ENCODE assay signal across 18 cellular contexts in genomic region chr5:35860686-35861085, GRCh38. TPM values are rescaled to one million over a fixed set of nuclear protein-coding genes. Genes with fewer than 3 reads are reported as not detected.
DNase-seq lines count a peak whose midpoint lies in the region; ATAC-seq and TF ChIP-seq lines count a peak whose summit lies in the region.
"Had no signal": no experiment of that assay in that cellular context is flagged by ENCODE, and none has a peak within 500 bp of the region (broad histone marks: within the 10 kb centered on the region; RNA-seq: fewer than 3 reads in every experiment).

No MANE protein-coding gene starts in this region.

- no peak for TF ChIP-seq CTCF in choroid plexus epithelial cell (conservative IDR thresholded peaks at IDR 0.05; ENCODE audit: low read depth, low read length)
- TF ChIP-seq CTCF in spleen (IDR thresholded peaks at IDR 0.05 in 8 of 11, conservative IDR thresholded peaks at IDR 0.05 in 3 of 11), result no peak

- intact Hi-C loops in activated CD4-positive, alpha-beta T cell treated with anti-CD3 and anti-CD28 coated beads, Interleukin-2, amount 10 ng/mL, durations not matched to agents 24 days and 14 days (cut with micrococcal nuclease), result no loop called here
- intact Hi-C loops in spleen (cut with DNase I; ENCODE audit: low total_unique reads), result no loop called here

- H3K4me3 ChIP-seq in NT2/D1 (ENCODE audit: insufficient read length, low read depth) (no peak overlapping the region), choroid plexus epithelial cell (ENCODE audit: low read depth, low read length) (no peak overlapping the region), spleen (peak overlapping the region in 5 of 8 donors; percentile 10 to 66 (median 38))
- H3K4me3 ChIP-seq: tibial artery had no signal

- TF ChIP-seq POLR2A in spleen (IDR thresholded peaks at IDR 0.05), result no peak

- H3K9me3 ChIP-seq in NT2/D1 (ENCODE audit: insufficient read depth, low read length), result no peaks in the 10 kb centered on the region; the same call in 1 of the 2 replicates
- peaks cover 0 to 4% (median 0%) of the 10 kb centered on the region in 8 donors for H3K9me3 ChIP-seq in spleen
- H3K9me3 ChIP-seq: neutrophil, SK-N-SH, tibial artery had no signal

- peaks cover 76% of the 10 kb centered on the region for H3K4me1 Mint-ChIP-seq in activated CD4-positive, alpha-beta T cell treated with anti-CD3 and anti-CD28 coated beads, Interleukin-2, amount 10 ng/mL, durations not matched to agents 24 days and 14 days
- H3K4me1 Mint-ChIP-seq: IgD-negative memory B cell had no signal

- peak overlapping the region; percentile 87 for H3K4me3 Mint-ChIP-seq in activated CD4-positive, alpha-beta T cell treated with anti-CD3 and anti-CD28 coated beads, Interleukin-2, amount 10 ng/mL, durations not matched to agents 24 days and 14 days

- H3K27me3 Mint-ChIP-seq in activated CD4-positive, alpha-beta T cell treated with anti-CD3 and anti-CD28 coated beads, Interleukin-2, amount 10 ng/mL, durations not matched to agents 24 days and 14 days, result no peaks in the 10 kb centered on the region
- H3K27me3 Mint-ChIP-seq: IgD-negative memory B cell had no signal

- H3K36me3 ChIP-seq in NT2/D1 (ENCODE audit: insufficient read depth, insufficient read length, low read length) (no peaks in the 10 kb centered on the region), spleen (peaks cover 0 to 24% (median 0%) of the 10 kb centered on the region in 6 donors)
- H3K36me3 ChIP-seq: neutrophil, tibial artery had no signal

- H3K9ac ChIP-seq in NT2/D1 (ENCODE audit: insufficient read length, low read depth), result no peak overlapping the region
- H3K9ac ChIP-seq: SK-N-SH had no signal

- H3K4me1 ChIP-seq in NT2/D1 (ENCODE audit: insufficient read depth, insufficient read length), result no peaks in the 10 kb centered on the region
- H3K4me1 ChIP-seq in spleen, result peaks cover 0 to 16% (median 5%) of the 10 kb centered on the region in 6 donors
- H3K4me1 ChIP-seq: tibial artery had no signal

- peaks cover 72% of the 10 kb centered on the region for H3K36me3 Mint-ChIP-seq in activated CD4-positive, alpha-beta T cell treated with anti-CD3 and anti-CD28 coated beads, Interleukin-2, amount 10 ng/mL, durations not matched to agents 24 days and 14 days (ENCODE audit: low read depth)

- no peaks in the 10 kb centered on the region for H3K9me3 Mint-ChIP-seq in activated CD4-positive, alpha-beta T cell treated with anti-CD3 and anti-CD28 coated beads, Interleukin-2, amount 10 ng/mL, durations not matched to agents 24 days and 14 days

- 77 to 96% (median 94%) methylated on average over 1 of the region's 1 CpG for WGBS in spleen, 5 donors

- peak overlapping the region; percentile 88 for H3K27ac Mint-ChIP-seq in activated CD4-positive, alpha-beta T cell treated with anti-CD3 and anti-CD28 coated beads, Interleukin-2, amount 10 ng/mL, durations not matched to agents 24 days and 14 days

- H3K27ac ChIP-seq in spleen, result peak overlapping the region in 4 of 8 donors; percentile 22 to 90 (median 78)
- H3K27ac ChIP-seq: neutrophil, tibial artery had no signal

- no peak for ATAC-seq in GM21723 (IDR thresholded peaks at IDR 0.05; ENCODE audit: unreplicated experiment)
- ATAC-seq in HG02588 (IDR thresholded peaks at IDR 0.05; ENCODE audit: unreplicated experiment), result no peak
- ATAC-seq: heart right ventricle had no signal

- H3K27me3 ChIP-seq in NT2/D1 (ENCODE audit: insufficient read depth, insufficient read length), result no peaks in the 10 kb centered on the region
- no peaks in the 10 kb centered on the region for H3K27me3 ChIP-seq in spleen (replicated peaks in 1 of 7)
- H3K27me3 ChIP-seq: neutrophil, tibial artery had no signal

- DNase-seq in activated CD4-positive, alpha-beta T cell treated with anti-CD3 and anti-CD28 coated beads, Interleukin-2, amount 10 ng/mL, durations not matched to agents 24 days and 14 days, result peak; percentile 49
- DNase-seq in activated CD4-positive, alpha-beta T cell treated with anti-CD3 and anti-CD28 coated beads, Interleukin-2, amount 50 U/mL, for 4 hours, result no peak
- peak; percentile 9 for DNase-seq in NT2/D1 (ENCODE audit: low read depth, low spot score)
- DNase-seq in choroid plexus epithelial cell (ENCODE audit: low read depth), result peak; percentile 31
- no peak for DNase-seq in spleen
- no peak for DNase-seq in HUDEP-2 (lab: John Stamatoyannopoulos, UW; ENCODE audit: unreplicated experiment in 76 of 76)
- DNase-seq: ACHN; activated CD4-positive, alpha-beta T cell treated with anti-CD3 and anti-CD28 coated beads for 4 hours; DMS79 treated with DMSO at 0.1 percent for 48 hours; effector CD8-positive, alpha-beta T cell; heart right ventricle; NCI-H1694; SK-N-SH; tibial artery had no signal

RNA-seq across cellular contexts. Expression of gene IL7R, which starts 4.0 kb away (rescaled TPM):
- total RNA-seq in activated CD4-positive, alpha-beta T cell treated with anti-CD3 and anti-CD28 coated beads, Interleukin-2, amount 10 ng/mL, durations not matched to agents 24 days and 14 days, result 57.7 and 64.1 TPM in 2 replicates
- 100 to 1,000 TPM in 4 of 7 donors, 10 to 100 TPM in 3; 82.3 to 280 (median 130) TPM for total RNA-seq in spleen
- polyA plus RNA-seq in spleen, result 10 to 100 TPM; 13.5 to 21.8 (median 16.3) TPM

Comparison
In these comparisons a context has a peak if more than half of its experiments do, and no peak if none do; other contexts are left out.
1. DNase-seq: peak in activated CD4-positive, alpha-beta T cell treated with anti-CD3 and anti-CD28 coated beads, Interleukin-2, amount 10 ng/mL, durations not matched to agents 24 days and 14 days (single experiment), NT2/D1 (single experiment) and choroid plexus epithelial cell (single experiment); none in activated CD4-positive, alpha-beta T cell treated with anti-CD3 and anti-CD28 coated beads, Interleukin-2, amount 50 U/mL, for 4 hours (0 of 2), spleen (single experiment) and HUDEP-2 (0 of 76).
2. H3K4me3 ChIP-seq: peak in spleen (5 of 8); none in NT2/D1 (single experiment) and choroid plexus epithelial cell (single experiment).